8 cellular contexts compared by ENCODE assay signal in genomic region chr3:28317438-28318022, GRCh38. TPM values are rescaled to one million over a fixed set of nuclear protein-coding genes. Genes with fewer than 3 reads are reported as not detected.
DNase-seq lines count a peak whose midpoint lies in the region; ATAC-seq and TF ChIP-seq lines count a peak whose summit lies in the region.

No MANE protein-coding gene starts in this region.

- no peaks in the 10 kb centered on the region for H3K27me3 ChIP-seq in dorsolateral prefrontal cortex
- H3K27me3 ChIP-seq in naive thymus-derived CD4-positive, alpha-beta T cell (ENCODE audit: control insufficient read depth in 2 of 2, insufficient read depth in 2 of 2, low read length in 2 of 2), result no peaks in the 10 kb centered on the region

- peaks cover 0 to 19% (median 6%) of the 10 kb centered on the region in 7 donors for H3K4me1 Mint-ChIP-seq in naive thymus-derived CD4-positive, alpha-beta T cell

- no peak overlapping the region for H3K27ac Mint-ChIP-seq in naive thymus-derived CD4-positive, alpha-beta T cell

- no peak overlapping the region for H3K4me3 ChIP-seq in dorsolateral prefrontal cortex
- H3K4me3 ChIP-seq in naive thymus-derived CD4-positive, alpha-beta T cell (ENCODE audit: low read length), result no peak overlapping the region

- H3K4me1 ChIP-seq in naive thymus-derived CD4-positive, alpha-beta T cell (ENCODE audit: control insufficient read depth in 2 of 2, insufficient read depth in 2 of 2, low read length in 2 of 2), result no peaks in the 10 kb centered on the region

- TF ChIP-seq CTCF in dorsolateral prefrontal cortex (IDR thresholded peaks at IDR 0.05 in 54 of 56, conservative IDR thresholded peaks at IDR 0.05 in 2 of 56; ENCODE audit: low read depth in 1 of 56, partially characterized antibody in 56 of 56), result peak in 53 of 56 donors; percentile 16 to 66 (median 44)

- intact Hi-C loops in dorsolateral prefrontal cortex (cut with DNase I), result no loop called here
- intact Hi-C loops in naive thymus-derived CD4-positive, alpha-beta T cell (cut with micrococcal nuclease), result loop anchor here (1.0 to 2.0 kb wide), 3 partner anchors 11 to 31 kb away; no protein-coding TSS in a partner anchor

- H3K9me3 ChIP-seq in naive thymus-derived CD4-positive, alpha-beta T cell (ENCODE audit: control insufficient read depth in 2 of 3, low read length in 3 of 3), result no peaks in the 10 kb centered on the region

- CTCF ChIA-PET in naive thymus-derived CD4-positive, alpha-beta T cell (lab: Charles Lee), result interaction anchor here (0.5 to 1.2 kb wide), 5 partner anchors 9 to 848 kb away, joined by 3 to 5 read pairs (median 3); no protein-coding TSS in a partner anchor

- no peaks in the 10 kb centered on the region for H3K9me3 Mint-ChIP-seq in naive thymus-derived CD4-positive, alpha-beta T cell

- H3K36me3 ChIP-seq in naive thymus-derived CD4-positive, alpha-beta T cell (ENCODE audit: control insufficient read depth in 2 of 3, insufficient read depth in 3 of 3, low read length in 3 of 3), result peaks cover 0 to 7% (median 0%) of the 10 kb centered on the region in 3 experiments

- no peak overlapping the region for H3K4me3 Mint-ChIP-seq in naive thymus-derived CD4-positive, alpha-beta T cell

- peak; percentile 73 for ATAC-seq in GM21528 (IDR thresholded peaks at IDR 0.05; ENCODE audit: low FRiP score, unreplicated experiment)
- ATAC-seq in naive thymus-derived CD4-positive, alpha-beta T cell, result peak; percentile 95

- DNase-seq in activated gamma-delta T cell treated with Interleukin-2 at 50 U/mL for 16 hours, result peak; percentile 33
- no peak for DNase-seq in activated gamma-delta T cell (lab: John Stamatoyannopoulos, UW)
- DNase-seq in HPDE6-E6E7 (ENCODE audit: extremely low spot score), result peak; percentile 5
- DNase-seq in SK-N-DZ (ENCODE audit: low spot score), result peak; percentile 65
- DNase-seq in dorsolateral prefrontal cortex, result peak in 1 of 10 donors; percentile 11
- peak in 7 of 9 donors; percentile 7 to 47 (median 34) for DNase-seq in naive thymus-derived CD4-positive, alpha-beta T cell
- no peak for DNase-seq in middle frontal gyrus (ENCODE audit: extremely low spot score, low spot score)

- POLR2A ChIA-PET in naive thymus-derived CD4-positive, alpha-beta T cell (lab: Charles Lee), result interaction anchor here (0.6 kb wide), 1 partner anchor 222 kb away, joined by 5 read pairs; no protein-coding TSS in a partner anchor

- H3K27me3 Mint-ChIP-seq in naive thymus-derived CD4-positive, alpha-beta T cell, result no peaks in the 10 kb centered on the region

- no peak overlapping the region for H3K27ac ChIP-seq in dorsolateral prefrontal cortex
- no peak overlapping the region for H3K27ac ChIP-seq in naive thymus-derived CD4-positive, alpha-beta T cell (ENCODE audit: low read depth, low read length)

- peaks cover 0 to 21% (median 0%) of the 10 kb centered on the region in 5 donors for H3K36me3 Mint-ChIP-seq in naive thymus-derived CD4-positive, alpha-beta T cell

RNA-seq across cellular contexts. Expression of gene ZCWPW2, which starts 31.0 kb away (rescaled TPM):
- 0.13 and 0.20 TPM in 2 replicates for polyA plus RNA-seq in SK-N-DZ (2014; cell fraction: cytosol; rRNA removed)
- polyA plus RNA-seq in SK-N-DZ (2014; cell fraction: nucleus; rRNA removed), result 0.35 TPM in 1 of 2 replicates, not detected in the other
- total RNA-seq in dorsolateral prefrontal cortex, result 1 to 10 TPM; 3.0 to 9.4 (median 5.4) TPM
- total RNA-seq in naive thymus-derived CD4-positive, alpha-beta T cell, result 1 to 10 TPM in 2 of 5 experiments, under 1 TPM in 3; 0.56 to 1.3 (median 0.81) TPM
- polyA plus RNA-seq in naive thymus-derived CD4-positive, alpha-beta T cell, result under 1 TPM; 0.67 to 0.78 TPM

RNA-seq across cellular contexts. Expression of gene AZI2, which starts 31.1 kb away (rescaled TPM):
- polyA plus RNA-seq in SK-N-DZ (2014; cell fraction: cytosol; rRNA removed), result 83.7 and 155 TPM in 2 replicates
- 83.5 and 109 TPM in 2 replicates for polyA plus RNA-seq in SK-N-DZ (2014; cell fraction: nucleus; rRNA removed)
- 10 to 100 TPM; 42.8 to 93.5 (median 68.1) TPM for total RNA-seq in dorsolateral prefrontal cortex
- total RNA-seq in naive thymus-derived CD4-positive, alpha-beta T cell, result 10 to 100 TPM; 39.7 to 54.0 (median 41.2) TPM
- polyA plus RNA-seq in naive thymus-derived CD4-positive, alpha-beta T cell, result 10 to 100 TPM; 39.2 to 53.6 TPM

Comparison
In these comparisons a context has a peak if more than half of its experiments do, and no peak if none do; other contexts are left out.
1. DNase-seq: peak in activated gamma-delta T cell treated with Interleukin-2 at 50 U/mL for 16 hours (single experiment), HPDE6-E6E7 (single experiment), SK-N-DZ (single experiment) and naive thymus-derived CD4-positive, alpha-beta T cell (7 of 9); none in activated gamma-delta T cell (single experiment) and middle frontal gyrus (single experiment).
2. intact Hi-C loops: an anchor here in naive thymus-derived CD4-positive, alpha-beta T cell (1.0 to 2.0 kb wide); none called in dorsolateral prefrontal cortex.